In the genomic region with DNA sequence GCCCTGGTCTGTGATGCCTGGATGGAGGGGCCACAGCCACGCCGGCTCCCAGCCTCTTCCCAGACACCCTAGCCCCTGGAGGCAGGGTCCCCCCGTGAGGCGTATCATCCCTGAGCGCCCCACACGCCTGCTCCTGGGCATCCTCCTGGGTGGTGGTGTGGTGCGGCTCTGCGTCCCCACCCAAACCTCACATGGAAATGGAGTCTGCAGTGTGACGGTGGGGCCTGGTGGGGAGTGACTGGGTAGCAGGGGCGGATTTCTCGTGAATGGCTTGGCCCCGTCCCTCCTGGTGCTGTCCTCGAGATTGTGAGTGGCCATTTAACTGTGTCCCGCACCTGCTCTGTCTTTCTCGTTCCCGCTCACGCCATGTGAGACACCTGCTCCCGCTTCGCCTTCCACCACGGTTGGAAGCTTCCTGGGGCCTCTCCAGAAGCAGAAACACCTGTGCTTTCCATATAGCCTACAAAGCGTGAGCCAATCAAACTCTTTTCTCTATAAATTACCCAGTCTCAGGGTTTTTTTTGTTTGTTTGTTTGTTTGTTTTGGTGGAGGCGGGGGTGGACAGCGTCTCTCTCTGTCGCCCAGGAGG, we compare ENCODE assay signal across 25 cellular contexts. TPM values are rescaled to one million over a fixed set of nuclear protein-coding genes. Genes with fewer than 3 reads are reported as not detected.
"Had no signal": no experiment of that assay in that cellular context is flagged by ENCODE, and none has a peak within 500 bp of the region (broad histone marks: within the 10 kb centered on the region; RNA-seq: fewer than 3 reads in every experiment).

No MANE protein-coding gene starts in this region.

- ATAC-seq: activated CD8-positive, alpha-beta T cell treated with anti-CD3 and anti-CD28 coated beads, Interleukin-2, amount 10 ng/mL, durations not matched to agents 7 days and 5 days; activated T-cell treated with anti-CD3 and anti-CD28 coated beads, Interleukin-2, amount 50 U/mL, for 72 hours; body of pancreas; esophagus mucosa; left lobe of liver; mucosa of descending colon; naive thymus-derived CD4-positive, alpha-beta T cell; stimulated activated naive CD8-positive, alpha-beta T cell treated with anti-CD3 and anti-CD28 coated beads, Interleukin-15, Interleukin-2, amounts not matched to agents 100 U/mL and 50 U/mL, for 24 hours; WTC11 had no signal

- H2AFZ ChIP-seq: hepatocyte had no signal

- H3K9me3 ChIP-seq: body of pancreas, colonic mucosa, mucosa of descending colon, neutrophil had no signal

- FAIRE-seq: keratinocyte had no signal

- DNase-seq: activated CD4-positive, alpha-beta T cell treated with anti-CD3 and anti-CD28 coated beads for 4 hours; activated CD8-positive, alpha-beta memory T cell treated with anti-CD3 and anti-CD28 coated beads, Interleukin-2, amount 50 U/mL, for 4 hours; activated CD8-positive, alpha-beta T cell treated with anti-CD3 and anti-CD28 coated beads, Interleukin-2, amount 10 ng/mL, durations not matched to agents 7 days and 5 days; activated gamma-delta T cell treated with Interleukin-2 at 50 U/mL for 16 hours; activated naive CD8-positive, alpha-beta T cell treated with anti-CD3 and anti-CD28 coated beads for 36 hours; activated T-cell treated with anti-CD3 and anti-CD28 coated beads, Interleukin-2, amount 50 U/mL, for 72 hours; amygdala; body of pancreas; caudate nucleus; colonic mucosa; mammary epithelial cell; mucosa of descending colon; naive thymus-derived CD4-positive, alpha-beta T cell; stimulated activated CD4-positive, alpha-beta T cell treated with anti-CD3 and anti-CD28 coated beads, Interleukin-4, amount 100 ng/mL, for 24 hours; stimulated activated CD8-positive, alpha-beta memory T cell treated with anti-CD3 and anti-CD28 coated beads, Interleukin-4, amount 100 ng/mL, for 48 hours; stimulated activated naive CD8-positive, alpha-beta T cell treated with anti-CD3 and anti-CD28 coated beads, Interleukin-15, Interleukin-2, amounts not matched to agents 100 U/mL and 50 U/mL, for 24 hours; trophoblast cell had no signal

- H3K36me3 ChIP-seq: colonic mucosa, neutrophil had no signal

- H3K4me1 ChIP-seq: colonic mucosa had no signal

- H3K27ac Mint-ChIP-seq: WTC11 had no signal

- H3K4me3 ChIP-seq: body of pancreas, colonic mucosa, hepatocyte, mucosa of descending colon had no signal

- H3K4me3 Mint-ChIP-seq: activated T-cell treated with anti-CD3 and anti-CD28 coated beads, Interleukin-2, amount 50 U/mL, for 72 hours; WTC11 had no signal

- H3K4me2 ChIP-seq: hepatocyte had no signal

- H3K9me3 Mint-ChIP-seq: activated T-cell treated with anti-CD3 and anti-CD28 coated beads, Interleukin-2, amount 50 U/mL, for 72 hours; WTC11 had no signal

- H3K36me3 Mint-ChIP-seq: naive thymus-derived CD4-positive, alpha-beta T cell; WTC11 had no signal

- H3K27ac ChIP-seq: body of pancreas, colonic mucosa, hepatocyte, neutrophil had no signal

RNA-seq across cellular contexts. Expression of a gene that starts 5.9 kb away (rescaled TPM):
- total RNA-seq: activated CD8-positive, alpha-beta T cell treated with anti-CD3 and anti-CD28 coated beads, Interleukin-2, amount 10 ng/mL, durations not matched to agents 7 days and 5 days; activated naive CD8-positive, alpha-beta T cell treated with anti-CD3 and anti-CD28 coated beads for 36 hours; activated T-cell treated with anti-CD3 and anti-CD28 coated beads, Interleukin-2, amount 50 U/mL, for 72 hours; esophagus mucosa; glomerular endothelial cell; left lobe of liver; mammary epithelial cell; mucosa of descending colon; naive thymus-derived CD4-positive, alpha-beta T cell; skeletal muscle tissue had no signal
- polyA plus RNA-seq: keratinocyte; mammary epithelial cell; naive thymus-derived CD4-positive, alpha-beta T cell had no signal

RNA-seq across cellular contexts. Expression of a gene that starts 29.4 kb away (rescaled TPM):
- total RNA-seq: activated CD8-positive, alpha-beta T cell treated with anti-CD3 and anti-CD28 coated beads, Interleukin-2, amount 10 ng/mL, durations not matched to agents 7 days and 5 days; activated naive CD8-positive, alpha-beta T cell treated with anti-CD3 and anti-CD28 coated beads for 36 hours; activated T-cell treated with anti-CD3 and anti-CD28 coated beads, Interleukin-2, amount 50 U/mL, for 72 hours; body of pancreas; colonic mucosa; esophagus mucosa; glomerular endothelial cell; hepatocyte; left lobe of liver; mammary epithelial cell; mucosa of descending colon; naive thymus-derived CD4-positive, alpha-beta T cell; skeletal muscle tissue had no signal
- polyA plus RNA-seq: hepatocyte; keratinocyte; mammary epithelial cell; naive thymus-derived CD4-positive, alpha-beta T cell had no signal
